Comparison of ENCODE assay signal across 23 cellular contexts in the genomic region with DNA sequence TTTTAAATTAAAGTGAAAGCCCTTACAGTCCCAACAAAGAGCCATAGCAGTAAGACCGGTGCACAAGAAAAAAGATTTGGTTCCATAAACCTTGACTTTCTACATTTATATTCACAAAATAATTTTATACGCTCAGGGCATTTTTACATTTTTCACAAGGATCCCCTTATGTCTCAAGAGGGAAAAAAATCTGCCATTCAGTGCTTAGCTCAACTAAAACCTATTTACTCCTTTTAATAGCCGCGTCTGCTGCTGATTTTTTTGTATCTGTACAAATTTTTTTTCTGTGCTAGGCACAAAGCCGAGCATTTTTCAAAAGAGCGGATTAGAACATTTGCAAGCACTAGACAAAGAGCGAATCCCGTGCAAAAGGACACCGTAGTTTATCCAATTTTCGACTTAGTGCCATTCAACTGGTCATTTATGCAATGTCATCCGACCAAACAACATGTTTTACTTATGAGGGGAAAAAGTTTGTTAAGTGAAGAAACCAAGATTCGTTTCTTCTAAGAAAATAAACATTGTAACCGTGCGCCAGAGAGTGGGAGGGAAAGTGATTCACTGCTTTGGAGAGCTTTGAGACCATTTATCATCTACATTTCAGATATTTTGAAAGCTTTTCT. TPM values are rescaled to one million over a fixed set of nuclear protein-coding genes. Genes with fewer than 3 reads are reported as not detected.
DNase-seq lines count a peak whose midpoint lies in the region; TF ChIP-seq lines count a peak whose summit lies in the region.
"Had no signal": no experiment of that assay in that cellular context is flagged by ENCODE, and none has a peak within 500 bp of the region (broad histone marks: within the 10 kb centered on the region; RNA-seq: fewer than 3 reads in every experiment).

No MANE protein-coding gene starts in this region.

- intact Hi-C loops in ascending aorta (cut with DNase I), result no loop called here

- no peaks in the 10 kb centered on the region for H3K27me3 ChIP-seq in ascending aorta
- H3K27me3 ChIP-seq: SJCRH30 had no signal

- no peak overlapping the region for H3K27ac ChIP-seq in ascending aorta
- H3K27ac ChIP-seq: BLaER1, GM23248, HL-60, KMS-11, PC-9, SJCRH30 had no signal

- H3K4me1 ChIP-seq in ascending aorta, result no peaks in the 10 kb centered on the region
- H3K4me1 ChIP-seq: BLaER1, SJCRH30 had no signal

- TF ChIP-seq CTCF in fibroblast of pulmonary artery (IDR thresholded peaks at IDR 0.05; ENCODE audit: low read length, missing control alignments), result no peak
- no peak for TF ChIP-seq CTCF in ascending aorta (IDR thresholded peaks at IDR 0.05)

- H3K9me3 ChIP-seq in ascending aorta, result no peaks in the 10 kb centered on the region
- H3K9me3 ChIP-seq: SJCRH30 had no signal

- DNase-seq in H4 (ENCODE audit: low spot score) (peak; percentile 72), NCI-H82 treated with DMSO at 0.1 percent for 48 hours (lab: John Stamatoyannopoulos, UW; ENCODE audit: unreplicated experiment) (peak; percentile 42), fibroblast of pulmonary artery (ENCODE audit: low read depth) (peak; percentile 13), retina (peak; percentile 50), ascending aorta (ENCODE audit: low spot score in 2 of 2) (no peak), T-helper 9 cell (no peak), DMS153 treated with DMSO at 0.1 percent for 48 hours (lab: John Stamatoyannopoulos, UW; ENCODE audit: unreplicated experiment) (no peak)
- DNase-seq: CD4-positive, alpha-beta T cell; DMS53; GM23248; NCI-H1105 treated with DMSO at 0.1 percent for 48 hours; NCI-H146; NCI-H1930; NCI-H446; NCI-H524 treated with DMSO at 0.1 percent for 48 hours; NCI-H774; PC-9; SJCRH30 had no signal

- no peaks in the 10 kb centered on the region for H3K36me3 ChIP-seq in ascending aorta
- H3K36me3 ChIP-seq: BLaER1, SJCRH30 had no signal

- H3K4me3 ChIP-seq in fibroblast of pulmonary artery (replicated peaks; ENCODE audit: low read depth, low read length) (no peak overlapping the region), ascending aorta (no peak overlapping the region)
- H3K4me3 ChIP-seq: BLaER1, GM23248, PC-9, SJCRH30 had no signal

RNA-seq across cellular contexts. Expression of gene TFAP2D, which starts 3.7 kb away (rescaled TPM):
- total RNA-seq in H4 (2014; rRNA removed; shearing (Covaris generic)), result 0.14 and 0.46 TPM in 2 replicates
- not detected for total RNA-seq in ascending aorta
- total RNA-seq: CD4-positive, alpha-beta T cell; GM23248; PC-9; Right ventricle myocardium inferior; RPMI7951; SJCRH30 had no signal

Comparison
In these comparisons a context has a peak if more than half of its experiments do, and no peak if none do; other contexts are left out.
1. DNase-seq: peak in H4 (single experiment), NCI-H82 treated with DMSO at 0.1 percent for 48 hours (single experiment), fibroblast of pulmonary artery (single experiment) and retina (single experiment); none in ascending aorta (0 of 2), T-helper 9 cell (single experiment) and DMS153 treated with DMSO at 0.1 percent for 48 hours (single experiment).